ENCODE assay signal across 15 cellular contexts in the genomic region with DNA sequence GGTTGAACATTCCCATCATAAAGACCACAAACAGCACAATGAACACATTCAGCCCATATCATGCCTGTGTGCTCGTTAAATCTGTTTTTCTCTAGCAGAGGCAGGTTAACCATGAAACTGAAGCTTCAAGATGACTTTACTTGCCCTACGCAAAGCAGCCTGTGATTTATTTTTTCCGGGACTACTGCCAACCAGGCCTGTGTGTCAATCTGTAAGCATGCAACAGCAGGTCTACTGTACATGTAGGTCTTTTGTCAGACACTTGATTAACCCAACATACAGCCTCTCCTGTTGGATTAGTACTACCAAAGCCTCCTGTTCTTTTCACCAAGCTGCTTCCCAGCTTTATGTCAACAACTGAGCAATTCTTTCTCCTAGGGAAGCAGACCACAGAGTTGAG.
A peak's percentile ranks its signal among the peaks of the same experiment; 100 is the strongest.
DNase-seq lines count a peak whose midpoint lies in the region; ATAC-seq, FAIRE-seq and TF ChIP-seq lines count a peak whose summit lies in the region.
"Had no signal": no experiment of that assay in that cellular context is flagged by ENCODE, and none has a peak within 500 bp of the region (broad histone marks: within the 10 kb centered on the region; RNA-seq: fewer than 3 reads in every experiment).

No MANE protein-coding gene starts in this region.

- no peak for TF ChIP-seq CTCF in activated CD8-positive, alpha-beta T cell treated with anti-CD3 and anti-CD28 coated beads for 36 hours (IDR thresholded peaks at IDR 0.05)
- no peak for TF ChIP-seq CTCF in endothelial cell of umbilical vein (IDR thresholded peaks at IDR 0.05; ENCODE audit: extremely low read depth in 1 of 2, insufficient read depth in 1 of 2, low read depth in 1 of 2, low read length in 2 of 2)

- no peaks in the 10 kb centered on the region for H4K20me1 ChIP-seq in endothelial cell of umbilical vein (replicated peaks; ENCODE audit: control insufficient read depth, extremely low read depth, insufficient read depth, low read length)

- BruUV-seq in endothelial cell of umbilical vein (replicated peaks; lab: Mats Ljungman, UMichigan), result no TSS peak

- no peak overlapping the region for H3K9ac ChIP-seq in endothelial cell of umbilical vein (replicated peaks; ENCODE audit: extremely low read depth, insufficient read depth, low read length)

- CTCF ChIA-PET in activated CD8-positive, alpha-beta T cell treated with anti-CD3 and anti-CD28 coated beads for 36 hours (lab: Charles Lee), result interaction anchor here (1.1 kb wide), 1 partner anchor 10 kb away, joined by 4 read pairs; no protein-coding TSS in a partner anchor
- CTCF ChIA-PET in activated CD8-positive, alpha-beta T cell treated with anti-CD3 and anti-CD28 coated beads, Interleukin-2, amount 10 ng/mL, durations not matched to agents 7 days and 5 days (lab: Charles Lee), result no interaction called here
- CTCF ChIA-PET in endothelial cell of umbilical vein (lab: Charles Lee), result interaction anchor here (1.4 kb wide), 1 partner anchor 166 kb away, joined by 3 read pairs; no protein-coding TSS in a partner anchor

- POLR2A ChIA-PET in activated CD8-positive, alpha-beta T cell treated with anti-CD3 and anti-CD28 coated beads for 36 hours (lab: Charles Lee), result no interaction called here
- POLR2A ChIA-PET in activated CD8-positive, alpha-beta T cell treated with anti-CD3 and anti-CD28 coated beads, Interleukin-2, amount 10 ng/mL, durations not matched to agents 7 days and 5 days (lab: Charles Lee), result no interaction called here
- POLR2A ChIA-PET in endothelial cell of umbilical vein (lab: Charles Lee), result no interaction called here

- H2AFZ ChIP-seq in endothelial cell of umbilical vein (ENCODE audit: low read depth, low read length), result no peak overlapping the region

- no peaks in the 10 kb centered on the region for H3K79me2 ChIP-seq in endothelial cell of umbilical vein (ENCODE audit: control insufficient read depth, insufficient read depth, low read length)

- no peak overlapping the region for H3K4me3 ChIP-seq in endothelial cell of umbilical vein (replicated peaks in 1 of 3; ENCODE audit: insufficient read depth in 1 of 3, low read depth in 1 of 3, low read length in 3 of 3)
- H3K4me3 ChIP-seq in skeletal muscle cell (ENCODE audit: low read depth, low read length), result no peak overlapping the region
- H3K4me3 ChIP-seq: right atrium auricular region, upper lobe of left lung had no signal

- ATAC-seq in activated CD8-positive, alpha-beta T cell treated with anti-CD3 and anti-CD28 coated beads for 36 hours, result no peak
- no peak for ATAC-seq in activated CD8-positive, alpha-beta T cell treated with anti-CD3 and anti-CD28 coated beads, Interleukin-2, amount 10 ng/mL, durations not matched to agents 7 days and 5 days
- no peak for ATAC-seq in GM21447 (IDR thresholded peaks at IDR 0.05; ENCODE audit: unreplicated experiment)
- ATAC-seq: Right ventricle myocardium inferior had no signal

- H3K4me3 Mint-ChIP-seq in activated CD8-positive, alpha-beta T cell treated with anti-CD3 and anti-CD28 coated beads for 36 hours, result no peak overlapping the region
- no peak overlapping the region for H3K4me3 Mint-ChIP-seq in activated CD8-positive, alpha-beta T cell treated with anti-CD3 and anti-CD28 coated beads, Interleukin-2, amount 10 ng/mL, durations not matched to agents 7 days and 5 days
- H3K4me3 Mint-ChIP-seq: brain, naive B cell had no signal

- no peaks in the 10 kb centered on the region for H3K4me1 Mint-ChIP-seq in activated CD8-positive, alpha-beta T cell treated with anti-CD3 and anti-CD28 coated beads for 36 hours (ENCODE audit: low read depth)
- H3K4me1 Mint-ChIP-seq in activated CD8-positive, alpha-beta T cell treated with anti-CD3 and anti-CD28 coated beads, Interleukin-2, amount 10 ng/mL, durations not matched to agents 7 days and 5 days (ENCODE audit: low read depth), result peaks cover 13% of the 10 kb centered on the region
- H3K4me1 Mint-ChIP-seq: naive B cell had no signal

- no peak for TF ChIP-seq POLR2A in endothelial cell of umbilical vein (IDR thresholded peaks at IDR 0.05; ENCODE audit: low read depth, low read length)

- peaks cover 10% of the 10 kb centered on the region for H3K9me3 Mint-ChIP-seq in activated CD8-positive, alpha-beta T cell treated with anti-CD3 and anti-CD28 coated beads for 36 hours
- peaks cover 11% of the 10 kb centered on the region for H3K9me3 Mint-ChIP-seq in activated CD8-positive, alpha-beta T cell treated with anti-CD3 and anti-CD28 coated beads, Interleukin-2, amount 10 ng/mL, durations not matched to agents 7 days and 5 days (ENCODE audit: insufficient read depth)

- H3K4me2 ChIP-seq in endothelial cell of umbilical vein (ENCODE audit: insufficient read depth, low read length), result no peak overlapping the region

- H3K27ac ChIP-seq in endothelial cell of umbilical vein (ENCODE audit: insufficient read depth, low read depth, low read length), result no peak overlapping the region
- H3K27ac ChIP-seq: right atrium auricular region, upper lobe of left lung had no signal

- DNase-seq in activated CD8-positive, alpha-beta T cell treated with anti-CD3 and anti-CD28 coated beads for 36 hours, result peak; percentile 21
- DNase-seq in activated CD8-positive, alpha-beta T cell treated with anti-CD3 and anti-CD28 coated beads, Interleukin-2, amount 10 ng/mL, durations not matched to agents 7 days and 5 days, result no peak
- DNase-seq in NCI-H1105 treated with DMSO at 0.1 percent for 48 hours (lab: John Stamatoyannopoulos, UW), result peak; percentile 11
- peak; percentile 11 for DNase-seq in endothelial cell of umbilical vein (ENCODE audit: low read depth, low spot score)
- peak; percentile 3 for DNase-seq in skeletal muscle cell (ENCODE audit: low read depth)
- no peak for DNase-seq in NCI-H1436 (lab: John Stamatoyannopoulos, UW)
- DNase-seq in OCI-M1 (lab: John Stamatoyannopoulos, UW), result no peak
- DNase-seq: KG1, naive B cell, upper lobe of left lung had no signal

- no peak for FAIRE-seq in endothelial cell of umbilical vein (lab: Jason Lieb, UNC)
- FAIRE-seq: GM18507 had no signal

- H3K27me3 ChIP-seq in endothelial cell of umbilical vein (ENCODE audit: control insufficient read depth in 2 of 2, insufficient read depth in 2 of 2, low read length in 2 of 2), result no peaks in the 10 kb centered on the region
- H3K27me3 ChIP-seq: right atrium auricular region, upper lobe of left lung had no signal

- dilution Hi-C loops in endothelial cell of umbilical vein (cut with MboI; ENCODE audit: extremely low pct_ligation_motif_present, low sequenced_read_pairs), result no loop called here

- H3K9me3 ChIP-seq in endothelial cell of umbilical vein (replicated peaks; ENCODE audit: control insufficient read depth, insufficient read depth, low read length), result no peaks in the 10 kb centered on the region

- no peaks in the 10 kb centered on the region for H3K36me3 ChIP-seq in endothelial cell of umbilical vein (ENCODE audit: control insufficient read depth in 2 of 2, extremely low read depth in 1 of 2, insufficient read depth in 2 of 2, low read length in 2 of 2)
- H3K36me3 ChIP-seq: right atrium auricular region, upper lobe of left lung had no signal

- H3K27ac Mint-ChIP-seq in activated CD8-positive, alpha-beta T cell treated with anti-CD3 and anti-CD28 coated beads for 36 hours, result no peak overlapping the region
- H3K27ac Mint-ChIP-seq in activated CD8-positive, alpha-beta T cell treated with anti-CD3 and anti-CD28 coated beads, Interleukin-2, amount 10 ng/mL, durations not matched to agents 7 days and 5 days, result no peak overlapping the region
- H3K27ac Mint-ChIP-seq: naive B cell had no signal

- H3K9me1 ChIP-seq in endothelial cell of umbilical vein (replicated peaks; ENCODE audit: control insufficient read depth, extremely low read depth, insufficient read depth, low read length), result no peaks in the 10 kb centered on the region

- intact Hi-C loops in activated CD8-positive, alpha-beta T cell treated with anti-CD3 and anti-CD28 coated beads for 36 hours (cut with micrococcal nuclease), result no loop called here
- intact Hi-C loops in endothelial cell of umbilical vein (cut with micrococcal nuclease), result no loop called here

- H3K36me3 Mint-ChIP-seq in activated CD8-positive, alpha-beta T cell treated with anti-CD3 and anti-CD28 coated beads for 36 hours (ENCODE audit: low read depth), result no peaks in the 10 kb centered on the region
- H3K36me3 Mint-ChIP-seq in activated CD8-positive, alpha-beta T cell treated with anti-CD3 and anti-CD28 coated beads, Interleukin-2, amount 10 ng/mL, durations not matched to agents 7 days and 5 days (ENCODE audit: low read depth), result peaks cover 4% of the 10 kb centered on the region
- H3K36me3 Mint-ChIP-seq: brain had no signal

- peaks cover 9% of the 10 kb centered on the region for H3K27me3 Mint-ChIP-seq in activated CD8-positive, alpha-beta T cell treated with anti-CD3 and anti-CD28 coated beads for 36 hours
- peaks cover 41% of the 10 kb centered on the region for H3K27me3 Mint-ChIP-seq in activated CD8-positive, alpha-beta T cell treated with anti-CD3 and anti-CD28 coated beads, Interleukin-2, amount 10 ng/mL, durations not matched to agents 7 days and 5 days (ENCODE audit: low read depth)

- H3K4me1 ChIP-seq in endothelial cell of umbilical vein (ENCODE audit: control insufficient read depth, extremely low read depth, insufficient read depth, low read length), result no peaks in the 10 kb centered on the region
- H3K4me1 ChIP-seq: right atrium auricular region, upper lobe of left lung had no signal

TF ChIP-seq in endothelial cell of umbilical vein, 7 proteins besides CTCF, POLR2A, EP300 and RAD21:
- TF ChIP-seq, protein P1, sequence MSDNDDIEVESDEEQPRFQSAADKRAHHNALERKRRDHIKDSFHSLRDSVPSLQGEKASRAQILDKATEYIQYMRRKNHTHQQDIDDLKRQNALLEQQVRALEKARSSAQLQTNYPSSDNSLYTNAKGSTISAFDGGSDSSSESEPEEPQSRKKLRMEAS (IDR thresholded peaks at IDR 0.05; ENCODE audit: insufficient read depth, insufficient read length), result no peak
- no peak for TF ChIP-seq POLR2AphosphoS5 (IDR thresholded peaks at IDR 0.05; ENCODE audit: insufficient read depth, low read depth, low read length)
- no peak for TF ChIP-seq MYC (IDR thresholded peaks at IDR 0.05; ENCODE audit: low read depth, low read length)
- no peak for TF ChIP-seq JUN (IDR thresholded peaks at IDR 0.05; ENCODE audit: borderline replicate concordance, insufficient read depth, insufficient read length, low read depth)
- TF ChIP-seq GATA2 (IDR thresholded peaks at IDR 0.05; ENCODE audit: insufficient read depth, insufficient read length, low read depth, low read length), result no peak
- no peak for TF ChIP-seq FOS (IDR thresholded peaks at IDR 0.05; ENCODE audit: borderline replicate concordance, insufficient read depth, low read length)
- no peak for TF ChIP-seq EZH2 (IDR thresholded peaks at IDR 0.05; ENCODE audit: borderline replicate concordance, low read depth, low read length, severe bottlenecking)

Comparison
In these comparisons a context has a peak if more than half of its experiments do, and no peak if none do; other contexts are left out.
1. DNase-seq: peak in activated CD8-positive, alpha-beta T cell treated with anti-CD3 and anti-CD28 coated beads for 36 hours (single experiment), NCI-H1105 treated with DMSO at 0.1 percent for 48 hours (single experiment), endothelial cell of umbilical vein (single experiment) and skeletal muscle cell (single experiment); none in activated CD8-positive, alpha-beta T cell treated with anti-CD3 and anti-CD28 coated beads, Interleukin-2, amount 10 ng/mL, durations not matched to agents 7 days and 5 days (single experiment), NCI-H1436 (single experiment) and OCI-M1 (single experiment).